In genomic region chr6:21955196-21955595, GRCh38 we compare ENCODE assay signal across 18 cellular contexts.
"Had no signal": no experiment of that assay in that cellular context is flagged by ENCODE, and none has a peak within 500 bp of the region (broad histone marks: within the 10 kb centered on the region; RNA-seq: fewer than 3 reads in every experiment).

No MANE protein-coding gene starts in this region.

- H3K27ac ChIP-seq: epithelial cell of prostate, neural progenitor cell had no signal

- H3K9me3 Mint-ChIP-seq: activated CD8-positive, alpha-beta T cell treated with anti-CD3 and anti-CD28 coated beads for 36 hours; activated naive CD4-positive, alpha-beta T cell treated with anti-CD3 and anti-CD28 coated beads for 36 hours; activated T-helper 1 cell treated with anti-CD3 and anti-CD28 coated beads, Interleukin-12 subunit alpha, Interleukin-12 subunit beta, Interleukin-2, Interleukin-4 antibody, amounts not matched to agents 30 ng/mL and 10 ng/mL and 1 ng/mL, durations not matched to agents 14 hours and 24 hours and 36 hours; neural progenitor cell had no signal

- H3K27me3 ChIP-seq: gastroesophageal sphincter, hepatocyte, neural progenitor cell, ovary had no signal

- ATAC-seq: activated CD4-positive, alpha-beta T cell treated with anti-CD3 and anti-CD28 coated beads for 36 hours; activated CD8-positive, alpha-beta T cell treated with anti-CD3 and anti-CD28 coated beads for 36 hours; gastroesophageal sphincter; left ventricle myocardium superior had no signal

- H3K4me3 ChIP-seq: gastroesophageal sphincter, hepatocyte, neural progenitor cell, ovary had no signal

- DNase-seq: activated CD4-positive, alpha-beta T cell treated with anti-CD3 and anti-CD28 coated beads for 36 hours; activated CD8-positive, alpha-beta memory T cell treated with anti-CD3 and anti-CD28 coated beads, Interleukin-2, amount 50 U/mL, for 48 hours; activated CD8-positive, alpha-beta T cell treated with anti-CD3 and anti-CD28 coated beads for 36 hours; activated naive CD4-positive, alpha-beta T cell treated with anti-CD3 and anti-CD28 coated beads for 36 hours; central memory CD4-positive, alpha-beta T cell; effector memory CD4-positive, alpha-beta T cell; kidney; left ventricle myocardium superior; mesendoderm; ovary; stimulated activated CD4-positive, alpha-beta T cell treated with anti-CD3 and anti-CD28 coated beads, Interleukin-15, amount 100 ng/mL, for 24 hours; stimulated activated CD4-positive, alpha-beta T cell treated with anti-CD3 and anti-CD28 coated beads, Interleukin-4, amount 100 ng/mL, for 24 hours had no signal

- H3K27me3 Mint-ChIP-seq: activated CD8-positive, alpha-beta T cell treated with anti-CD3 and anti-CD28 coated beads for 36 hours; stimulated activated naive CD8-positive, alpha-beta T cell treated with anti-CD3 and anti-CD28 coated beads, Interleukin-15, Interleukin-2, amounts not matched to agents 100 ng/mL and 50 ng/mL, for 24 hours had no signal

- H3K36me3 ChIP-seq: gastroesophageal sphincter, neural progenitor cell, ovary had no signal

- H3K9me3 ChIP-seq: gastroesophageal sphincter, ovary had no signal

- H3K27ac Mint-ChIP-seq: activated CD4-positive, alpha-beta T cell treated with anti-CD3 and anti-CD28 coated beads for 36 hours; activated CD8-positive, alpha-beta T cell treated with anti-CD3 and anti-CD28 coated beads for 36 hours; activated naive CD4-positive, alpha-beta T cell treated with anti-CD3 and anti-CD28 coated beads for 36 hours; activated T-helper 1 cell treated with anti-CD3 and anti-CD28 coated beads, Interleukin-12 subunit alpha, Interleukin-12 subunit beta, Interleukin-2, Interleukin-4 antibody, amounts not matched to agents 30 ng/mL and 10 ng/mL and 1 ng/mL, durations not matched to agents 14 hours and 24 hours and 36 hours; neural progenitor cell; stimulated activated naive CD8-positive, alpha-beta T cell treated with anti-CD3 and anti-CD28 coated beads, Interleukin-15, Interleukin-2, amounts not matched to agents 100 ng/mL and 50 ng/mL, for 24 hours had no signal

- H3K4me3 Mint-ChIP-seq: activated CD4-positive, alpha-beta T cell treated with anti-CD3 and anti-CD28 coated beads for 36 hours; activated CD8-positive, alpha-beta T cell treated with anti-CD3 and anti-CD28 coated beads for 36 hours; activated naive CD4-positive, alpha-beta T cell treated with anti-CD3 and anti-CD28 coated beads for 36 hours; activated T-helper 1 cell treated with anti-CD3 and anti-CD28 coated beads, Interleukin-12 subunit alpha, Interleukin-12 subunit beta, Interleukin-2, Interleukin-4 antibody, amounts not matched to agents 30 ng/mL and 10 ng/mL and 1 ng/mL, durations not matched to agents 14 hours and 24 hours and 36 hours; neural progenitor cell; stimulated activated naive CD8-positive, alpha-beta T cell treated with anti-CD3 and anti-CD28 coated beads, Interleukin-15, Interleukin-2, amounts not matched to agents 100 ng/mL and 50 ng/mL, for 24 hours had no signal
